In the genomic region with DNA sequence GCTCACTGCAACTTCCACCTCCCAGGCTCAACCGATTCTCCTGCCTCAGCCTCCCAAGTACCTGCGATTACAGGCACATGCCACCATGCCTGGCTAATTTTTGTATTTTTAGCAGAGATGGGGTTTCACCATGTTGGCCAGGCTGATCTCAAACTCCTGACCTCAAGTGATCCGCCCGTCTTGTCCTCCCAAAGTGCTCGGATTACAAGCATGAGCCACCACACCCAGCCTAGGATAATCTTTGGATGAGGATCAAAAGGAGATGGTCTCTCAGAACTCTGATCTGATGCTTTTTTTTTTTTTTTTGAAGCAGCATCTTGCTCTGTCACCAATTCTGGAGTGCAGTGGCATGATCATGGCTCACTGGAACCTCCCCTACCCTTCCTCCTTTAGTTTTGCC, we compare ENCODE assay signal across 2 cellular contexts. TPM values are rescaled to one million over a fixed set of nuclear protein-coding genes. Genes with fewer than 3 reads are reported as not detected.
"Had no signal": no experiment of that assay in that cellular context is flagged by ENCODE, and none has a peak within 500 bp of the region (broad histone marks: within the 10 kb centered on the region; RNA-seq: fewer than 3 reads in every experiment).

No MANE protein-coding gene starts in this region.

RNA-seq across cellular contexts. Expression of gene FBXL8, which starts 37.0 kb away (rescaled TPM):
- total RNA-seq: GM23338, H1 had no signal

RNA-seq across cellular contexts. Expression of gene HSF4, which starts 41.7 kb away (rescaled TPM):
- total RNA-seq: H1 had no signal
